ENCODE assay signal across 13 cellular contexts in the genomic region with DNA sequence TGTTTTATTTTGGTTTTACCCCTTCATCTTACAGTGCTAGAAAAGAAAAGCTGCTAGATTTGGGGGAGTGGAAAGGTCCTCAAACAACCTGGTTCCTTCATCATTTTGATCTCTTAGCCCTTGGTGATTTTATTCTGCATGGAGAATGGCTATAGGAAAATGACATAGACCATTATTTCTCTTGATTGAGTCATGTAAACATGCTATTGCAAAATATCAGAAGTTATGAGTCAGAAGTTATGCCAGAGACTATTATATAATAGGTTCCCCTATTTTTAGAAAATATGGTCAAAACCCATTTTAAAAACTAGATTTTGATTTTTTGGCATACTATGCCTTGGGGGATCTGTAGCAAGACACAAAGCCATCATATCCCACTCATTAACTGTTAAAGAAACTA.
DNase-seq lines count a peak whose midpoint lies in the region; ATAC-seq and TF ChIP-seq lines count a peak whose summit lies in the region.
"Had no signal": no experiment of that assay in that cellular context is flagged by ENCODE, and none has a peak within 500 bp of the region (broad histone marks: within the 10 kb centered on the region; RNA-seq: fewer than 3 reads in every experiment).

No MANE protein-coding gene starts in this region.

- no peak for TF ChIP-seq POLR2A in vagina (IDR thresholded peaks at IDR 0.05)

- H3K79me2 ChIP-seq in PC-9 (ENCODE audit: low read depth): no peaks in the 10 kb centered on the region

- H3K4me2 ChIP-seq in PC-9: no peak overlapping the region

- peak overlapping the region; percentile 59 for H3K27ac Mint-ChIP-seq in activated naive CD4-positive, alpha-beta T cell treated with anti-CD3 and anti-CD28 coated beads, Interleukin-2, amount 50 U/mL, for 24 hours
- H3K27ac Mint-ChIP-seq: type B pancreatic cell had no signal

- POLR2A ChIA-PET in PC-9 (lab: Charles Lee; ENCODE audit: unreplicated experiment): no interaction called here

- no TSS peak for BruUV-seq in PC-9 (replicated peaks; lab: Mats Ljungman, UMichigan)

- H3K36me3 ChIP-seq in PC-9 (ENCODE audit: low read depth) (no peaks in the 10 kb centered on the region), vagina (no peaks in the 10 kb centered on the region)
- H3K36me3 ChIP-seq: spleen had no signal

- TF ChIP-seq CTCF in PC-9 (conservative IDR thresholded peaks at IDR 0.05): no peak
- TF ChIP-seq CTCF in fibroblast of mammary gland (conservative IDR thresholded peaks at IDR 0.05; ENCODE audit: control insufficient read depth, insufficient read depth, low read depth, low read length): no peak
- no peak for TF ChIP-seq CTCF in vagina (IDR thresholded peaks at IDR 0.05)

- H3F3A ChIP-seq in PC-9 (ENCODE audit: insufficient read depth, low read depth): 0 out of 2 replicates have a peak, but pooled peaks cover 3% of the 10 kb centered on the region

- H3K9me3 ChIP-seq in PC-9 (ENCODE audit: insufficient read depth, low read depth) (no peaks in the 10 kb centered on the region), vagina (no peaks in the 10 kb centered on the region)
- H3K9me3 ChIP-seq: spleen had no signal

- ATAC-seq in GM19023 (IDR thresholded peaks at IDR 0.05; ENCODE audit: unreplicated experiment) (no peak), HG02852 (IDR thresholded peaks at IDR 0.05; ENCODE audit: unreplicated experiment) (no peak)

- peak overlapping the region; percentile 42; the same call in 1 of the 2 replicates for H3K27ac ChIP-seq in PC-9
- peak overlapping the region; percentile 13 for H3K27ac ChIP-seq in vagina

- no peak overlapping the region for H2AFZ ChIP-seq in PC-9

- H3K27me3 ChIP-seq in PC-9 (ENCODE audit: insufficient read depth, low read depth) (no peaks in the 10 kb centered on the region), vagina (no peaks in the 10 kb centered on the region)
- H3K27me3 ChIP-seq: spleen had no signal

- H3K4me3 ChIP-seq in PC-9 (no peak overlapping the region), fibroblast of mammary gland (ENCODE audit: control insufficient read depth, low read depth, low read length) (no peak overlapping the region), vagina (no peak overlapping the region)
- H3K4me3 ChIP-seq: spleen had no signal

- CTCF ChIA-PET in PC-9 (lab: Charles Lee): no interaction called here

- H3K4me3 Mint-ChIP-seq in activated naive CD4-positive, alpha-beta T cell treated with anti-CD3 and anti-CD28 coated beads, Interleukin-2, amount 50 U/mL, for 24 hours: no peak overlapping the region
- H3K4me3 Mint-ChIP-seq: type B pancreatic cell had no signal

- H3K9me2 ChIP-seq in PC-9 (ENCODE audit: insufficient read depth): no peaks in the 10 kb centered on the region

- H3K27me3 Mint-ChIP-seq in activated naive CD4-positive, alpha-beta T cell treated with anti-CD3 and anti-CD28 coated beads, Interleukin-2, amount 50 U/mL, for 24 hours: no peaks in the 10 kb centered on the region
- H3K27me3 Mint-ChIP-seq: type B pancreatic cell had no signal

- H3K9me3 Mint-ChIP-seq in activated naive CD4-positive, alpha-beta T cell treated with anti-CD3 and anti-CD28 coated beads, Interleukin-2, amount 50 U/mL, for 24 hours: no peaks in the 10 kb centered on the region
- H3K9me3 Mint-ChIP-seq: type B pancreatic cell had no signal

- H3K4me1 ChIP-seq in PC-9 (replicated peaks; ENCODE audit: insufficient read depth): peaks cover 8% of the 10 kb centered on the region; the same call in 1 of the 2 replicates
- peaks cover 6% of the 10 kb centered on the region for H3K4me1 ChIP-seq in vagina

- peaks cover 69% of the 10 kb centered on the region for H3K4me1 Mint-ChIP-seq in activated naive CD4-positive, alpha-beta T cell treated with anti-CD3 and anti-CD28 coated beads, Interleukin-2, amount 50 U/mL, for 24 hours

- no peak for DNase-seq in activated naive CD4-positive, alpha-beta T cell (lab: John Stamatoyannopoulos, UW)
- no peak for DNase-seq in PC-9
- peak; percentile 51 for DNase-seq in fibroblast of mammary gland (ENCODE audit: low read depth)
- DNase-seq in vagina (ENCODE audit: extremely low spot score in 2 of 2): no peak
- DNase-seq in posterior cingulate gyrus: no peak
- DNase-seq: activated naive CD4-positive, alpha-beta T cell treated with anti-CD3 and anti-CD28 coated beads, Interleukin-2, amount 50 U/mL, for 16 hours; DMS53; NCI-H2029 treated with DMSO at 0.1 percent for 48 hours; spleen had no signal

- H3K36me3 Mint-ChIP-seq in activated naive CD4-positive, alpha-beta T cell treated with anti-CD3 and anti-CD28 coated beads, Interleukin-2, amount 50 U/mL, for 24 hours: no peaks in the 10 kb centered on the region
- H3K36me3 Mint-ChIP-seq: type B pancreatic cell had no signal

- intact Hi-C loops in PC-9 (cut with micrococcal nuclease; ENCODE audit: unreplicated experiment): no loop called here
- intact Hi-C loops in vagina (cut with DNase I): no loop called here
- intact Hi-C loops in posterior cingulate gyrus (cut with DNase I): no loop called here

- H4K20me1 ChIP-seq in PC-9 (ENCODE audit: insufficient read depth): no peaks in the 10 kb centered on the region
